In genomic region chr20:47335251-47336012, GRCh38 we compare ENCODE assay signal across 2 cellular contexts.
TF ChIP-seq lines count a peak whose summit lies in the region.

No MANE protein-coding gene starts in this region.

TF ChIP-seq in SK-N-SH, 30 proteins besides CTCF, POLR2A, EP300 and RAD21 (continued from another document):
- TF ChIP-seq ZBTB33 (IDR thresholded peaks at IDR 0.05; ENCODE audit: borderline replicate concordance, low read depth) (no peak), SIN3A (IDR thresholded peaks at IDR 0.05; ENCODE audit: borderline replicate concordance, low read depth, low read length) (no peak), FOSL2 (IDR thresholded peaks at IDR 0.05; ENCODE audit: borderline replicate concordance, low read depth) (no peak), NRF1 (IDR thresholded peaks at IDR 0.05; ENCODE audit: low read depth, low read length) (no peak), REST (IDR thresholded peaks at IDR 0.05; ENCODE audit: low read depth, low read length) (no peak), MXI1 (IDR thresholded peaks at IDR 0.05; ENCODE audit: low read depth, low read length) (no peak)

TF ChIP-seq in SK-N-SH treated with all-trans-retinoic acid at 6 μM for 48 hours, 23 proteins besides CTCF, POLR2A, EP300 and RAD21 (continued from another document):
- TF ChIP-seq POU6F1 (CRISPR knock-in tag; IDR thresholded peaks at IDR 0.05; ENCODE audit: borderline replicate concordance, low read depth) (no peak), ISL1 (CRISPR knock-in tag; IDR thresholded peaks at IDR 0.05) (no peak), CREB5 (CRISPR knock-in tag; IDR thresholded peaks at IDR 0.05; ENCODE audit: low read depth) (no peak), ZNF70 (CRISPR knock-in tag; IDR thresholded peaks at IDR 0.05) (no peak), ZFP30 (CRISPR knock-in tag; IDR thresholded peaks at IDR 0.05) (no peak), RARB (CRISPR knock-in tag; IDR thresholded peaks at IDR 0.05) (no peak), PATZ1 (CRISPR knock-in tag; IDR thresholded peaks at IDR 0.05; ENCODE audit: borderline replicate concordance) (no peak), BACH2 (CRISPR knock-in tag; IDR thresholded peaks at IDR 0.05; ENCODE audit: borderline replicate concordance) (no peak), TCF4 (CRISPR knock-in tag; IDR thresholded peaks at IDR 0.05; ENCODE audit: borderline replicate concordance) (no peak), ZNF565 (CRISPR knock-in tag; conservative IDR thresholded peaks at IDR 0.05; ENCODE audit: low read depth) (no peak)
